ENCODE assay signal across 11 cellular contexts in the genomic region with DNA sequence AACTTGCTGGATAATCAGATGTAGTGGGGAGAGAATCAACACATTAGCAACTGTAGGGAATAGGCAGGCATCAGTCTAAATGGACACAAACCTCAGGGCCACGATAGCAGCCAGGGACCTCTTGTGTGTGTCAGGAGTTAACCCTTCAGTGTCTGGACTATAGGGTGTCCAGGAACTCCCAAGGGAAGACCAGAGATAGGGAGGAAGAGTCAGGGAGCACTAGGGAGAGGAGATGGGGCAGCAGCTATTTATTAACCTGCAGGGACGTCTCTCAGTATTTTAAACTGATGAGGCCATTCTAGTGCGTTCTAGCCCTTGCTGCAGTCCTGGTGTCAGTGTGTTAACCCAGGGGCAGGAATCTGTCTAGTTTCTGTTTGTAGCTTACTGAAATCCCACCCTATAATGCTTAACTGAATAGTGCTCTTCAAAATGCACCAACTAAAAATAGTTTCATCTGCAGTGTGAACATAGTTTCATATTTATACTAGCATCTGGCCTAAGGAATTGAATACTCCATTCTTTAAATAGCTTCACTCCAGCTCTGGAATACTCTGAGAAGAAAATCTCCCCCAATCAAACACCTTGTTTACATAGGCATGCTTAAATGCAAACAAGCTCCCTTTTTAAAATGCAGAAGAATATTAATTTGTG.
DNase-seq lines count a peak whose midpoint lies in the region; ATAC-seq lines count a peak whose summit lies in the region.
"Had no signal": no experiment of that assay in that cellular context is flagged by ENCODE, and none has a peak within 500 bp of the region (broad histone marks: within the 10 kb centered on the region; RNA-seq: fewer than 3 reads in every experiment).

No MANE protein-coding gene starts in this region.

- DNase-seq in G401 (ENCODE audit: low spot score) (no peak), cerebellar nuclear complex (lab: John Stamatoyannopoulos, UW) (no peak), dermis blood vessel endothelial cell (no peak)
- DNase-seq: effector memory CD4-positive, alpha-beta T cell; GM23248; left cardiac atrium had no signal

- H3K27me3 ChIP-seq in muscle layer of duodenum (ENCODE audit: low read depth, low read length), result no peaks in the 10 kb centered on the region

- no peaks in the 10 kb centered on the region for H3K9me3 ChIP-seq in muscle layer of duodenum (ENCODE audit: control insufficient read depth in 1 of 2, low read length in 2 of 2)

- H3K27ac ChIP-seq in angular gyrus (ENCODE audit: low read depth, low read length), result peak overlapping the region; percentile 10
- H3K27ac ChIP-seq in muscle layer of duodenum (ENCODE audit: low read length), result peak overlapping the region; percentile 64
- H3K27ac ChIP-seq: GM23248 had no signal

- H3K4me3 ChIP-seq in GM08714 (ENCODE audit: low read length) (peak overlapping the region; percentile 56; the same call in 1 of the 2 replicates), muscle layer of duodenum (ENCODE audit: low read depth in 1 of 2, low read length in 2 of 2) (peak overlapping the region in 1 of 2 donors; percentile 18)
- H3K4me3 ChIP-seq: GM23248 had no signal

- in situ Hi-C loops in G401 (cut with HindIII; ENCODE audit: low sequenced_read_pairs), result no loop called here

- H3K36me3 ChIP-seq in muscle layer of duodenum (ENCODE audit: control insufficient read depth in 1 of 2, insufficient read depth in 2 of 2, low read length in 2 of 2), result no peaks in the 10 kb centered on the region

- ATAC-seq in HG02678 (IDR thresholded peaks at IDR 0.05; ENCODE audit: unreplicated experiment) (peak; percentile 28), HG03025 (IDR thresholded peaks at IDR 0.05; ENCODE audit: low FRiP score, unreplicated experiment) (no peak)

- peaks cover 15 to 18% of the 10 kb centered on the region in 2 donors for H3K4me1 ChIP-seq in muscle layer of duodenum (ENCODE audit: control insufficient read depth in 1 of 2, insufficient read depth in 2 of 2, low read length in 2 of 2)
